Comparison of ENCODE assay signal across 9 cellular contexts in the genomic region with DNA sequence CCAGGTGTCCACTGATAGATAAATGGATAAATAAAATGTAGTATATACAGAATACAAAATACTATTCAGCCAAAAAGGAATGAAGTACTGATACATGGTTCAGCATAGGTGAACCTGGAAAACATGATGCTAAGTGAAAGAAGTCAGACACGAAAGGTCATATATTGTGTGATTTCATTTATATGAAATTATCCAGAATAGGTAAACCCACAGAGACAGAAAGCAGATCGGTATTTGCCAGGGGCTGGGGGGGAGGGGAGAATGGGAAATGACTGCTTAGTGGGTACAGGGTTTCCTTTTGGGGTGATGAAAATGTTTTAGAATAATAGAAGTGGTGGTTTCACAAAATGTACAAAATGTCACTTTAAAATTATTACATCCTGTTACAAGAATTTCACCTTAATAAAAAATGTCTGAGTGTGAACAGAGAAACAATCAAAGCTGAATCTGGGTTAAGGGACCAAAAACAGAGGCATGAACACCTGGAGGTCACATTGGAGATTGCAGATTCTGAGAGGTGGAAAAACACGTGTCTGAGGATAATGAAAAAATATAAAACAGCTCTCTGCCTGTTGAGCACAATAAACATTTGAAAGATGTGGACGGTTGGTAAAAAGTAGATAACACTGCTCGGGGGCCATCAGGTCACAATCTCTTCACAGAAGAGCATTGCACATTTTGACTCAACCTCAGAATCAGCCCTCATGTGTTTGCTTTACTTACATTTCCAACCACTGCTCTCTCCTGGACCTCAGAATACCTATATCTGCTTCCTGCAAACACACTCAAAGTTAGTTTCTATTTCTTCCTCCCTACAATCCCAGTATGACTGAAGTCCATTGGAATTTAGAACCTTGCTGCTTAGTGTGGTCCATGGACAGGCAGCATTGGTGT. TPM values are rescaled to one million over a fixed set of nuclear protein-coding genes. Genes with fewer than 3 reads are reported as not detected.
DNase-seq lines count a peak whose midpoint lies in the region; ATAC-seq lines count a peak whose summit lies in the region.
"Had no signal": no experiment of that assay in that cellular context is flagged by ENCODE, and none has a peak within 500 bp of the region (broad histone marks: within the 10 kb centered on the region; RNA-seq: fewer than 3 reads in every experiment).

No MANE protein-coding gene starts in this region.

- ATAC-seq in activated T-cell treated with anti-CD3 and anti-CD28 coated beads, Interleukin-2, amount 50 U/mL, for 4 hours, result peak; percentile 56 to 60
- ATAC-seq in central memory CD8-positive, alpha-beta T cell (replicated peaks; ENCODE audit: extremely low read depth, poor library complexity, severe bottlenecking), result peak; percentile 65
- ATAC-seq in stimulated activated naive CD8-positive, alpha-beta T cell treated with anti-CD3 and anti-CD28 coated beads, Interleukin-15, amount 100 ng/mL, for 72 hours, result peak; percentile 81
- ATAC-seq in HG03571 (IDR thresholded peaks at IDR 0.05; ENCODE audit: unreplicated experiment) (no peak), GM21619 (IDR thresholded peaks at IDR 0.05; ENCODE audit: unreplicated experiment) (no peak)

- no peak for DNase-seq in activated T-cell treated with anti-CD3 and anti-CD28 coated beads, Interleukin-2, amount 50 U/mL, for 4 hours
- DNase-seq in activated T-cell treated with anti-CD3 and anti-CD28 coated beads, Interleukin-2, amount 50 U/mL, for 1 hour, result no peak
- DNase-seq in NCI-H1694 (lab: John Stamatoyannopoulos, UW) (peak; percentile 97), NCI-H187 treated with DMSO at 0.1 percent for 48 hours (lab: John Stamatoyannopoulos, UW) (no peak)
- DNase-seq in central memory CD8-positive, alpha-beta T cell (ENCODE audit: low spot score in 2 of 2), result no peak
- peak; percentile 47 to 62 for DNase-seq in stimulated activated naive CD8-positive, alpha-beta T cell treated with anti-CD3 and anti-CD28 coated beads, Interleukin-15, amount 100 ng/mL, for 72 hours
- DNase-seq: SHP77 treated with DMSO at 0.1 percent for 48 hours had no signal

- no peaks in the 10 kb centered on the region for H3K27me3 Mint-ChIP-seq in activated T-cell treated with anti-CD3 and anti-CD28 coated beads, Interleukin-2, amount 50 U/mL, for 4 hours (ENCODE audit: low read depth)
- H3K27me3 Mint-ChIP-seq in central memory CD8-positive, alpha-beta T cell, result no peaks in the 10 kb centered on the region
- no peaks in the 10 kb centered on the region for H3K27me3 Mint-ChIP-seq in stimulated activated naive CD8-positive, alpha-beta T cell treated with anti-CD3 and anti-CD28 coated beads, Interleukin-15, amount 100 ng/mL, for 72 hours

- H3K9me3 Mint-ChIP-seq in activated T-cell treated with anti-CD3 and anti-CD28 coated beads, Interleukin-2, amount 50 U/mL, for 4 hours, result peaks cover under 1% of the 10 kb centered on the region
- peaks cover 3% of the 10 kb centered on the region for H3K9me3 Mint-ChIP-seq in central memory CD8-positive, alpha-beta T cell
- peaks cover 9 to 15% of the 10 kb centered on the region in 2 donors for H3K9me3 Mint-ChIP-seq in stimulated activated naive CD8-positive, alpha-beta T cell treated with anti-CD3 and anti-CD28 coated beads, Interleukin-15, amount 100 ng/mL, for 72 hours

- H3K36me3 Mint-ChIP-seq in activated T-cell treated with anti-CD3 and anti-CD28 coated beads, Interleukin-2, amount 50 U/mL, for 4 hours (ENCODE audit: insufficient read depth), result peaks cover 17% of the 10 kb centered on the region
- peaks cover 28% of the 10 kb centered on the region for H3K36me3 Mint-ChIP-seq in central memory CD8-positive, alpha-beta T cell (ENCODE audit: insufficient read depth)

- H3K4me1 Mint-ChIP-seq in activated T-cell treated with anti-CD3 and anti-CD28 coated beads, Interleukin-2, amount 50 U/mL, for 4 hours (ENCODE audit: low read depth), result peaks cover 89% of the 10 kb centered on the region
- peaks cover 82% of the 10 kb centered on the region for H3K4me1 Mint-ChIP-seq in central memory CD8-positive, alpha-beta T cell
- peaks cover 66% of the 10 kb centered on the region for H3K4me1 Mint-ChIP-seq in stimulated activated naive CD8-positive, alpha-beta T cell treated with anti-CD3 and anti-CD28 coated beads, Interleukin-15, amount 100 ng/mL, for 72 hours

- peak overlapping the region; percentile 87 for H3K4me3 Mint-ChIP-seq in activated T-cell treated with anti-CD3 and anti-CD28 coated beads, Interleukin-2, amount 50 U/mL, for 4 hours
- peak overlapping the region; percentile 88 for H3K4me3 Mint-ChIP-seq in central memory CD8-positive, alpha-beta T cell
- peak overlapping the region; percentile 84 to 95 for H3K4me3 Mint-ChIP-seq in stimulated activated naive CD8-positive, alpha-beta T cell treated with anti-CD3 and anti-CD28 coated beads, Interleukin-15, amount 100 ng/mL, for 72 hours

- H3K27ac Mint-ChIP-seq in central memory CD8-positive, alpha-beta T cell (ENCODE audit: low read depth), result peak overlapping the region; percentile 87
- peak overlapping the region; percentile 94 to 96 for H3K27ac Mint-ChIP-seq in stimulated activated naive CD8-positive, alpha-beta T cell treated with anti-CD3 and anti-CD28 coated beads, Interleukin-15, amount 100 ng/mL, for 72 hours

RNA-seq across cellular contexts. Expression of a gene that starts 3.3 kb away (rescaled TPM):
- 10 to 100 TPM; 19.4 to 26.6 (median 19.6) TPM for total RNA-seq in activated T-cell treated with anti-CD3 and anti-CD28 coated beads, Interleukin-2, amount 50 U/mL, for 4 hours

RNA-seq across cellular contexts. Expression of a gene that starts 59.5 kb away (rescaled TPM):
- 10 to 100 TPM in 1 of 3 donors, 1 to 10 TPM in 2; 7.0 to 14.7 (median 7.7) TPM for total RNA-seq in activated T-cell treated with anti-CD3 and anti-CD28 coated beads, Interleukin-2, amount 50 U/mL, for 4 hours

Comparison
In these comparisons a context has a peak if more than half of its experiments do, and no peak if none do; other contexts are left out.
1. ATAC-seq: peak in activated T-cell treated with anti-CD3 and anti-CD28 coated beads, Interleukin-2, amount 50 U/mL, for 4 hours (2 of 2), central memory CD8-positive, alpha-beta T cell (single experiment) and stimulated activated naive CD8-positive, alpha-beta T cell treated with anti-CD3 and anti-CD28 coated beads, Interleukin-15, amount 100 ng/mL, for 72 hours (single experiment); none in HG03571 (single experiment) and GM21619 (single experiment).
2. DNase-seq: peak in NCI-H1694 (single experiment) and stimulated activated naive CD8-positive, alpha-beta T cell treated with anti-CD3 and anti-CD28 coated beads, Interleukin-15, amount 100 ng/mL, for 72 hours (2 of 2); none in activated T-cell treated with anti-CD3 and anti-CD28 coated beads, Interleukin-2, amount 50 U/mL, for 4 hours (single experiment), activated T-cell treated with anti-CD3 and anti-CD28 coated beads, Interleukin-2, amount 50 U/mL, for 1 hour (single experiment), central memory CD8-positive, alpha-beta T cell (0 of 2) and NCI-H187 treated with DMSO at 0.1 percent for 48 hours (single experiment).
3. Peak in every context shown above with its lines, with median percentiles within 50 percentile points of each other: H3K4me3 Mint-ChIP-seq.